In genomic region chr7:1235501-1236131, GRCh38 we compare ENCODE assay signal across 15 cellular contexts. TPM values are rescaled to one million over a fixed set of nuclear protein-coding genes. Genes with fewer than 3 reads are reported as not detected.
DNase-seq lines count a peak whose midpoint lies in the region; ATAC-seq, FAIRE-seq and TF ChIP-seq lines count a peak whose summit lies in the region.
"Had no signal": no experiment of that assay in that cellular context is flagged by ENCODE, and none has a peak within 500 bp of the region (broad histone marks: within the 10 kb centered on the region; RNA-seq: fewer than 3 reads in every experiment).

No MANE protein-coding gene starts in this region.

- H4K91ac ChIP-seq in H1 (replicated peaks; ENCODE audit: insufficient read length, low read length): peak overlapping the region; percentile 65

- ATAC-seq in RWPE2 (ENCODE audit: low read depth) (no peak; the same call in 2 of the 3 replicates), HG03095 (IDR thresholded peaks at IDR 0.05; ENCODE audit: unreplicated experiment) (no peak)
- no peak for ATAC-seq in stimulated activated naive B cell treated with anti-CD40 and anti-IgM and Interleukin-4, amounts not matched to agents 10 μg/mL and 1 μg/mL and 100 μg/mL, for 72 hours (replicated peaks)

- H3K27me3 ChIP-seq in RWPE2 (ENCODE audit: insufficient read depth, poor library complexity, severe bottlenecking): peaks cover 81% of the 10 kb centered on the region
- H3K27me3 ChIP-seq in H1 (replicated peaks in 1 of 4; ENCODE audit: control insufficient read depth in 3 of 4, extremely low read depth in 1 of 4, insufficient read depth in 3 of 4, low read length in 3 of 4): peaks cover 95 to 99% (median 98%) of the 10 kb centered on the region in 4 experiments

- peaks cover 17 to 24% of the 10 kb centered on the region in 2 experiments for H4K20me1 ChIP-seq in H1 (replicated peaks in 1 of 2; ENCODE audit: control insufficient read depth in 1 of 2, insufficient read depth in 2 of 2, low read length in 2 of 2)

- 1% methylated on average over 48 of the region's 66 CpGs; no CpG with 5 or more reads in 1 of the 2 experiments for WGBS in H1 (ENCODE audit: extremely low coverage in 1 of 2, insufficient coverage in 1 of 2, insufficient read length in 1 of 2, insufficient replicate concordance in 2 of 2, low coverage in 1 of 2, low lambda C conversion rate in 2 of 2, missing lambda C conversion rate in 1 of 2), 2 experiments

- TF ChIP-seq POLR2A in H1 (IDR thresholded peaks at IDR 0.05; ENCODE audit: control extremely low read depth in 1 of 2, low read depth in 2 of 2, low read length in 2 of 2): no peak

- H2BK15ac ChIP-seq in H1 (ENCODE audit: low read length): no peak overlapping the region

- H3K36me3 Mint-ChIP-seq in activated naive CD4-positive, alpha-beta T cell treated with anti-CD3 and anti-CD28 coated beads, Interleukin-2, amount 50 U/mL, for 24 hours: no peaks in the 10 kb centered on the region
- peaks cover 9 to 15% of the 10 kb centered on the region in 2 donors for H3K36me3 Mint-ChIP-seq in stimulated activated naive B cell treated with anti-CD40 and anti-IgM and Interleukin-4, amounts not matched to agents 10 μg/mL and 1 μg/mL and 100 μg/mL, for 72 hours
- no peaks in the 10 kb centered on the region for H3K36me3 Mint-ChIP-seq in mesothelial cell of epicardium

- H3K4me1 ChIP-seq in RWPE2 (ENCODE audit: insufficient read depth, poor library complexity, severe bottlenecking): no peaks in the 10 kb centered on the region
- peaks cover 6 to 40% (median 26%) of the 10 kb centered on the region in 4 experiments for H3K4me1 ChIP-seq in H1 (replicated peaks in 1 of 4; ENCODE audit: control insufficient read depth in 3 of 4, insufficient read depth in 4 of 4, low read length in 3 of 4)
- H3K4me1 ChIP-seq: HAP-1 had no signal

- no peak for TF ChIP-seq RAD21 in H1 (IDR thresholded peaks at IDR 0.05 in 1 of 2, conservative IDR thresholded peaks at IDR 0.05 in 1 of 2; ENCODE audit: low read depth in 2 of 2, low read length in 2 of 2)

- H2BK120ac ChIP-seq in H1 (replicated peaks; ENCODE audit: low read depth, low read length): no peak overlapping the region

- no peak overlapping the region for H2BK12ac ChIP-seq in H1 (ENCODE audit: low read depth, low read length)

- no peak for TF ChIP-seq CTCF in RWPE2 (IDR thresholded peaks at IDR 0.05; ENCODE audit: poor library complexity, severe bottlenecking)
- TF ChIP-seq CTCF in H1 (IDR thresholded peaks at IDR 0.05; ENCODE audit: control extremely low read depth in 1 of 3, insufficient read depth in 1 of 3, low read depth in 1 of 3, low read length in 3 of 3): no peak
- no peak for TF ChIP-seq CTCF in mesothelial cell of epicardium (IDR thresholded peaks at IDR 0.05; ENCODE audit: unreplicated experiment)

- no peaks in the 10 kb centered on the region for H3K9me3 Mint-ChIP-seq in activated naive CD4-positive, alpha-beta T cell treated with anti-CD3 and anti-CD28 coated beads, Interleukin-2, amount 50 U/mL, for 24 hours
- peaks cover 0 to 5% of the 10 kb centered on the region in 2 donors for H3K9me3 Mint-ChIP-seq in stimulated activated naive B cell treated with anti-CD40 and anti-IgM and Interleukin-4, amounts not matched to agents 10 μg/mL and 1 μg/mL and 100 μg/mL, for 72 hours
- no peaks in the 10 kb centered on the region for H3K9me3 Mint-ChIP-seq in mesothelial cell of epicardium

- CTCF ChIA-PET in H1 (lab: Charles Lee; ENCODE audit: partially characterized antibody): interaction anchor here (0.6 to 1.8 kb wide), 4 partner anchors 9 to 52 kb away, joined by 3 to 7 read pairs (median 5); no protein-coding TSS in a partner anchor

- no peaks in the 10 kb centered on the region for H3K79me1 ChIP-seq in H1 (ENCODE audit: low read depth, low read length)

- H4K8ac ChIP-seq in H1 (ENCODE audit: extremely low read depth, insufficient read depth, low read length): no peak overlapping the region

- POLR2A ChIA-PET in H1 (lab: Charles Lee; ENCODE audit: partially characterized antibody): interaction anchor here (1.2 to 3.4 kb wide), 3 partner anchors 9 to 11 kb away, joined by 4 to 14 read pairs (median 12); no protein-coding TSS in a partner anchor

- no peak overlapping the region for H3K56ac ChIP-seq in H1 (replicated peaks; ENCODE audit: insufficient read length, low read depth, low read length)

- H3K14ac ChIP-seq in H1 (ENCODE audit: insufficient read length): no peak overlapping the region

- H3K36me3 ChIP-seq in RWPE2 (ENCODE audit: low read depth): no peaks in the 10 kb centered on the region
- H3K36me3 ChIP-seq in H1 (ENCODE audit: control insufficient read depth in 2 of 4, insufficient read depth in 4 of 4, low read length in 3 of 4): peaks cover 0 to 26% (median 0%) of the 10 kb centered on the region in 4 experiments; a peak in 1 of 8 replicates
- H3K36me3 ChIP-seq: HAP-1 had no signal

- no peak for FAIRE-seq in H1 (lab: Jason Lieb, UNC)
- FAIRE-seq: astrocyte, keratinocyte had no signal

- H2AFZ ChIP-seq in H1 (ENCODE audit: low read length): no peak overlapping the region

- no peak for DNase-seq in activated naive CD4-positive, alpha-beta T cell (lab: John Stamatoyannopoulos, UW)
- DNase-seq in RWPE2 (ENCODE audit: low spot score) (peak; percentile 60), H1 (ENCODE audit: low read depth in 1 of 2, low spot score in 2 of 2) (peak in 1 of 2 experiments; percentile 74), mesothelial cell of epicardium (ENCODE audit: low spot score in 2 of 2, unreplicated experiment in 2 of 2) (no peak), SHP77 (lab: John Stamatoyannopoulos, UW) (no peak)
- DNase-seq in stimulated activated naive B cell treated with anti-CD40 and anti-IgM and Interleukin-4, amounts not matched to agents 10 μg/mL and 1 μg/mL and 100 μg/mL, for 72 hours: no peak
- DNase-seq: activated CD8-positive, alpha-beta memory T cell treated with anti-CD3 and anti-CD28 coated beads, Interleukin-2, amount 50 U/mL, for 4 hours; stimulated activated CD4-positive, alpha-beta T cell treated with anti-CD3 and anti-CD28 coated beads, Interleukin-4, amount 100 ng/mL, for 1 hour; stimulated activated naive CD4-positive, alpha-beta T cell had no signal

- peak overlapping the region; percentile 67 for H3K4me3 Mint-ChIP-seq in activated naive CD4-positive, alpha-beta T cell treated with anti-CD3 and anti-CD28 coated beads, Interleukin-2, amount 50 U/mL, for 24 hours
- H3K4me3 Mint-ChIP-seq in stimulated activated naive B cell treated with anti-CD40 and anti-IgM and Interleukin-4, amounts not matched to agents 10 μg/mL and 1 μg/mL and 100 μg/mL, for 72 hours: peak overlapping the region; percentile 69 to 72
- H3K4me3 Mint-ChIP-seq in mesothelial cell of epicardium: no peak overlapping the region

- no peak overlapping the region for H3K27ac ChIP-seq in RWPE2 (ENCODE audit: poor library complexity, severe bottlenecking)
- no peak overlapping the region for H3K27ac ChIP-seq in H1 (ENCODE audit: low read depth, low read length)

- H3K4me1 Mint-ChIP-seq in activated naive CD4-positive, alpha-beta T cell treated with anti-CD3 and anti-CD28 coated beads, Interleukin-2, amount 50 U/mL, for 24 hours: peaks cover 34% of the 10 kb centered on the region
- peaks cover 12 to 25% of the 10 kb centered on the region in 2 donors for H3K4me1 Mint-ChIP-seq in stimulated activated naive B cell treated with anti-CD40 and anti-IgM and Interleukin-4, amounts not matched to agents 10 μg/mL and 1 μg/mL and 100 μg/mL, for 72 hours
- peaks cover 2% of the 10 kb centered on the region for H3K4me1 Mint-ChIP-seq in mesothelial cell of epicardium

- no peak for TF ChIP-seq EP300 in H1 (IDR thresholded peaks at IDR 0.05; ENCODE audit: borderline replicate concordance in 1 of 2, low read depth in 2 of 2, low read length in 2 of 2)

- H3K4me3 ChIP-seq in RWPE2 (ENCODE audit: severe bottlenecking) (no peak overlapping the region), H1 (ENCODE audit: extremely low read depth in 1 of 4, insufficient read depth in 2 of 4, low read depth in 3 of 4, low read length in 4 of 4) (0 out of 8 replicates have a peak overlapping the region, but pooled peaks of 1 of the 4 experiments have one; percentile 32)
- H3K4me3 ChIP-seq: HAP-1 had no signal

- no peak overlapping the region for H4K5ac ChIP-seq in H1 (ENCODE audit: insufficient read length, low read depth, low read length)

- H2BK5ac ChIP-seq in H1 (ENCODE audit: low read depth, low read length): no peak overlapping the region

- no peak overlapping the region for H2AK5ac ChIP-seq in H1 (ENCODE audit: low read depth, low read length)

- peak overlapping the region; percentile 65 for H3K27ac Mint-ChIP-seq in activated naive CD4-positive, alpha-beta T cell treated with anti-CD3 and anti-CD28 coated beads, Interleukin-2, amount 50 U/mL, for 24 hours
- peak overlapping the region; percentile 92 for H3K27ac Mint-ChIP-seq in stimulated activated naive B cell treated with anti-CD40 and anti-IgM and Interleukin-4, amounts not matched to agents 10 μg/mL and 1 μg/mL and 100 μg/mL, for 72 hours
- H3K27ac Mint-ChIP-seq in mesothelial cell of epicardium: no peak overlapping the region

- no peak overlapping the region for H3K9ac ChIP-seq in H1 (replicated peaks in 1 of 4; ENCODE audit: extremely low read depth in 1 of 4, low read depth in 3 of 4, low read length in 3 of 4)

- H3K9me3 ChIP-seq in RWPE2 (ENCODE audit: severe bottlenecking) (no peaks in the 10 kb centered on the region), H1 (ENCODE audit: insufficient read depth in 2 of 2, low read depth in 1 of 2, low read length in 1 of 2) (no peaks in the 10 kb centered on the region)
- H3K9me3 ChIP-seq: HAP-1 had no signal

- H3K4me2 ChIP-seq in H1 (ENCODE audit: insufficient read depth in 1 of 2, low read depth in 2 of 2, low read length in 2 of 2): peak overlapping the region; percentile 50 to 54

- peaks cover 49% of the 10 kb centered on the region for H3K27me3 Mint-ChIP-seq in activated naive CD4-positive, alpha-beta T cell treated with anti-CD3 and anti-CD28 coated beads, Interleukin-2, amount 50 U/mL, for 24 hours
- peaks cover 49 to 60% of the 10 kb centered on the region in 2 donors for H3K27me3 Mint-ChIP-seq in stimulated activated naive B cell treated with anti-CD40 and anti-IgM and Interleukin-4, amounts not matched to agents 10 μg/mL and 1 μg/mL and 100 μg/mL, for 72 hours
- peaks cover 80% of the 10 kb centered on the region for H3K27me3 Mint-ChIP-seq in mesothelial cell of epicardium (ENCODE audit: low read depth)

- H3K23me2 ChIP-seq in H1 (ENCODE audit: low read depth, low read length): peaks cover 5% of the 10 kb centered on the region; the same call in 1 of the 2 replicates

- H3K23ac ChIP-seq in H1 (ENCODE audit: insufficient read length): no peak overlapping the region

- peak overlapping the region; percentile 38 for H3K4ac ChIP-seq in H1 (replicated peaks; ENCODE audit: insufficient read length, low read depth, low read length)

- H2BK20ac ChIP-seq in H1 (ENCODE audit: low read length): no peak overlapping the region

- H3K18ac ChIP-seq in H1 (ENCODE audit: extremely low read depth, low read length): peak overlapping the region; percentile 60; the same call in 1 of the 2 replicates

- no peaks in the 10 kb centered on the region for H3K79me2 ChIP-seq in H1 (ENCODE audit: control insufficient read depth in 1 of 2, insufficient read depth in 2 of 2, low read length in 2 of 2)

RNA-seq across cellular contexts. Expression of gene UNCX, which starts 2.9 kb away (rescaled TPM):
- total RNA-seq in H1 (2021; fragmentation: NEBNext Ultra II Directional; extraction: Animal tissue kit (Norgen Biotek cat#: 25700)): not detected in 2 replicates
- 0.03 TPM in 1 of 2 replicates, not detected in the other for polyA plus RNA-seq in H1 (2011; rRNA removed)
- polyA plus RNA-seq in H1 (2011; cell fraction: cytosol; rRNA removed): not detected
- not detected for polyA plus RNA-seq in H1 (2011; cell fraction: nucleus; rRNA removed)
- polyA plus RNA-seq in H1 (2012, experiment 1 of 2): not detected in 4 replicates
- not detected for polyA plus RNA-seq in H1 (2012, experiment 2 of 2)
- 0.02 TPM for polyA plus RNA-seq in H1 (2013, experiment 1 of 2)
- polyA plus RNA-seq in H1 (2013, experiment 2 of 2): not detected
- polyA minus RNA-seq in H1 (2011; rRNA and poly(A)+ RNA removed): not detected in 2 replicates
- not detected for polyA minus RNA-seq in H1 (2011; cell fraction: cytosol; rRNA and poly(A)+ RNA removed)
- not detected for polyA minus RNA-seq in H1 (2011; cell fraction: nucleus; rRNA and poly(A)+ RNA removed)
- total RNA-seq in mesothelial cell of epicardium: not detected in 3 replicates
- total RNA-seq: astrocyte had no signal
- polyA plus RNA-seq: BJ, keratinocyte had no signal
